In genomic region chr22:36385491-36386350, GRCh38 we compare ENCODE assay signal across 8 cellular contexts. TPM values are rescaled to one million over a fixed set of nuclear protein-coding genes. Genes with fewer than 3 reads are reported as not detected.
DNase-seq lines count a peak whose midpoint lies in the region; ATAC-seq, FAIRE-seq and TF ChIP-seq lines count a peak whose summit lies in the region.

No MANE protein-coding gene starts in this region.

- TF ChIP-seq CTCF in AG04450 (IDR thresholded peaks at IDR 0.05; ENCODE audit: low read depth, low read length) (no peak), lower lobe of right lung (IDR thresholded peaks at IDR 0.05) (no peak), D721Med (IDR thresholded peaks at IDR 0.05; ENCODE audit: insufficient read depth, missing control alignments) (no peak)

- peaks cover 66% of the 10 kb centered on the region for H3K4me1 ChIP-seq in lower lobe of right lung

- peak overlapping the region; percentile 85 for H3K27ac ChIP-seq in AG04450 (ENCODE audit: low read depth, low read length)
- peak overlapping the region; percentile 93 for H3K27ac ChIP-seq in caudate nucleus (ENCODE audit: low read depth, low read length)
- peak overlapping the region; percentile 98 for H3K27ac ChIP-seq in lower lobe of right lung

- no peak for DNase-seq in AG04450 (ENCODE audit: low read depth, low spot score)
- peak; percentile 69 for DNase-seq in HK-2 (ENCODE audit: unreplicated experiment)
- DNase-seq in T-helper 22 cell (ENCODE audit: low read depth): peak; percentile 74
- peak in 4 of 61 donors; percentile 21 to 29 (median 26) for DNase-seq in caudate nucleus (lab: John Stamatoyannopoulos, UW)
- peak; percentile 78 for DNase-seq in lower lobe of right lung
- DNase-seq in stimulated activated effector memory CD8-positive, alpha-beta T cell treated with anti-CD3 and anti-CD28 coated beads, Interleukin-12 subunit alpha, Interleukin-12 subunit beta, amount 100 ng/mL, for 72 hours (ENCODE audit: low spot score in 2 of 2): peak in 1 of 2 donors; percentile 80
- no peak for DNase-seq in D721Med (ENCODE audit: insufficient read length, low spot score)

- H3K4me1 Mint-ChIP-seq in stimulated activated effector memory CD8-positive, alpha-beta T cell treated with anti-CD3 and anti-CD28 coated beads, Interleukin-12 subunit alpha, Interleukin-12 subunit beta, amount 100 ng/mL, for 72 hours: peaks cover 51% of the 10 kb centered on the region

- H3K36me3 ChIP-seq in lower lobe of right lung: peaks cover 35% of the 10 kb centered on the region

- ATAC-seq in lower lobe of right lung (peak; percentile 9 to 54), HG03135 (IDR thresholded peaks at IDR 0.05; ENCODE audit: unreplicated experiment) (no peak)
- peak; percentile 52 for ATAC-seq in stimulated activated effector memory CD8-positive, alpha-beta T cell treated with anti-CD3 and anti-CD28 coated beads, Interleukin-12 subunit alpha, Interleukin-12 subunit beta, amount 100 ng/mL, for 72 hours

- H3K9me3 ChIP-seq in AG04450 (ENCODE audit: control insufficient read depth, insufficient read depth, low read length) (peaks cover 3% of the 10 kb centered on the region; the same call in 1 of the 2 replicates), lower lobe of right lung (no peaks in the 10 kb centered on the region)

- H3K9me3 Mint-ChIP-seq in stimulated activated effector memory CD8-positive, alpha-beta T cell treated with anti-CD3 and anti-CD28 coated beads, Interleukin-12 subunit alpha, Interleukin-12 subunit beta, amount 100 ng/mL, for 72 hours: no peaks in the 10 kb centered on the region

- H3K4me3 ChIP-seq in AG04450 (ENCODE audit: low read depth, low read length) (peak overlapping the region; percentile 96), lower lobe of right lung (peak overlapping the region; percentile 84)

- POLR2A ChIA-PET in AG04450 (lab: Yijun Ruan, JAX): interaction anchor here (0.7 to 3.6 kb wide), 14 partner anchors 18 to 85 kb away, joined by 3 to 88 read pairs (median 4); no protein-coding TSS in a partner anchor

- intact Hi-C loops in lower lobe of right lung (cut with DNase I): no loop called here

- CTCF ChIA-PET in AG04450 (lab: Charles Lee): interaction anchor here (0.6 to 0.8 kb wide), 2 partner anchors 29 to 85 kb away, joined by 3 to 4 read pairs; no protein-coding TSS in a partner anchor

- H3K27ac Mint-ChIP-seq in stimulated activated effector memory CD8-positive, alpha-beta T cell treated with anti-CD3 and anti-CD28 coated beads, Interleukin-12 subunit alpha, Interleukin-12 subunit beta, amount 100 ng/mL, for 72 hours: peak overlapping the region; percentile 97

- no peak for FAIRE-seq in D721Med (lab: Jason Lieb, UNC)

- H3K36me3 Mint-ChIP-seq in stimulated activated effector memory CD8-positive, alpha-beta T cell treated with anti-CD3 and anti-CD28 coated beads, Interleukin-12 subunit alpha, Interleukin-12 subunit beta, amount 100 ng/mL, for 72 hours: peaks cover 75% of the 10 kb centered on the region

- H3K27me3 ChIP-seq in AG04450 (ENCODE audit: control insufficient read depth, insufficient read depth, low read length): no peaks in the 10 kb centered on the region
- no peaks in the 10 kb centered on the region for H3K27me3 ChIP-seq in lower lobe of right lung (ENCODE audit: low read depth)

- peak overlapping the region; percentile 99 for H3K4me3 Mint-ChIP-seq in stimulated activated effector memory CD8-positive, alpha-beta T cell treated with anti-CD3 and anti-CD28 coated beads, Interleukin-12 subunit alpha, Interleukin-12 subunit beta, amount 100 ng/mL, for 72 hours

RNA-seq across cellular contexts. Expression of gene MYH9, which starts 2.0 kb away (rescaled TPM):
- polyA plus RNA-seq in AG04450 (2011; rRNA removed): 338 and 432 TPM in 2 replicates
- polyA minus RNA-seq in AG04450 (2011; rRNA and poly(A)+ RNA removed): 1,487 and 1,729 TPM in 2 replicates
- 659 TPM for total RNA-seq in lower lobe of right lung

Comparison
In these comparisons a context has a peak if more than half of its experiments do, and no peak if none do; other contexts are left out.
1. DNase-seq: peak in HK-2 (single experiment), T-helper 22 cell (single experiment) and lower lobe of right lung (single experiment); none in AG04450 (single experiment) and D721Med (single experiment).
2. Peak in every context shown above with its lines, with median percentiles within 50 percentile points of each other: H3K27ac ChIP-seq.